In the genomic region with DNA sequence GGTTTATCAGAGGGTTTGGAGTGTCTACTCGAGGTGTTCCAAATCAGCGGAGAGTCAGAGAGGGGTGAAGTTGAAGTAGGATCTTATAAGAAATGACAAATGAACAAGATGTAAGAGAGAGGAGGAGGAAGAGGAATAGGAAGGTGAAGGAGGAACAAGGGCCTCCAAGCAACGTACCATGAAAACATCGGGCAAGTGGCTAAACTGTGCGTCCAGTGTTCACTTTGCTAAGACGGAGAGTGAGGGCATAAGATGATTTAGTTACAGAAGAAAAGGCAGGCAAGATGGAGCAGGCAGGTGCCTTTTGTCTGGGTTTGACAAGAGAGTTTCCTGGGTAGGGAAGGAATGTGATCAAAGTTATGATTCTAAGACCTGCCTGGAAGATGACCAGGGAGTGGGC, we compare ENCODE assay signal across 1 cellular context.
TF ChIP-seq lines count a peak whose summit lies in the region.

No MANE protein-coding gene starts in this region.

TF ChIP-seq in SK-N-SH treated with all-trans-retinoic acid at 6 μM for 48 hours, 23 proteins besides CTCF, POLR2A, EP300 and RAD21 (continued from another document):
- TF ChIP-seq, protein P1, sequence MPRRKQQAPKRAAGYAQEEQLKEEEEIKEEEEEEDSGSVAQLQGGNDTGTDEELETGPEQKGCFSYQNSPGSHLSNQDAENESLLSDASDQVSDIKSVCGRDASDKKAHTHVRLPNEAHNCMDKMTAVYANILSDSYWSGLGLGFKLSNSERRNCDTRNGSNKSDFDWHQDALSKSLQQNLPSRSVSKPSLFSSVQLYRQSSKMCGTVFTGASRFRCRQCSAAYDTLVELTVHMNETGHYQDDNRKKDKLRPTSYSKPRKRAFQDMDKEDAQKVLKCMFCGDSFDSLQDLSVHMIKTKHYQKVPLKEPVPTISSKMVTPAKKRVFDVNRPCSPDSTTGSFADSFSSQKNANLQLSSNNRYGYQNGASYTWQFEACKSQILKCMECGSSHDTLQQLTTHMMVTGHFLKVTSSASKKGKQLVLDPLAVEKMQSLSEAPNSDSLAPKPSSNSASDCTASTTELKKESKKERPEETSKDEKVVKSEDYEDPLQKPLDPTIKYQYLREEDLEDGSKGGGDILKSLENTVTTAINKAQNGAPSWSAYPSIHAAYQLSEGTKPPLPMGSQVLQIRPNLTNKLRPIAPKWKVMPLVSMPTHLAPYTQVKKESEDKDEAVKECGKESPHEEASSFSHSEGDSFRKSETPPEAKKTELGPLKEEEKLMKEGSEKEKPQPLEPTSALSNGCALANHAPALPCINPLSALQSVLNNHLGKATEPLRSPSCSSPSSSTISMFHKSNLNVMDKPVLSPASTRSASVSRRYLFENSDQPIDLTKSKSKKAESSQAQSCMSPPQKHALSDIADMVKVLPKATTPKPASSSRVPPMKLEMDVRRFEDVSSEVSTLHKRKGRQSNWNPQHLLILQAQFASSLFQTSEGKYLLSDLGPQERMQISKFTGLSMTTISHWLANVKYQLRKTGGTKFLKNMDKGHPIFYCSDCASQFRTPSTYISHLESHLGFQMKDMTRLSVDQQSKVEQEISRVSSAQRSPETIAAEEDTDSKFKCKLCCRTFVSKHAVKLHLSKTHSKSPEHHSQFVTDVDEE (CRISPR knock-in tag; IDR thresholded peaks at IDR 0.05): no peak
- TF ChIP-seq TCF4 (CRISPR knock-in tag; IDR thresholded peaks at IDR 0.05; ENCODE audit: borderline replicate concordance) (no peak), GLIS3 (CRISPR knock-in tag; IDR thresholded peaks at IDR 0.05) (no peak), ZNF8 (CRISPR knock-in tag; IDR thresholded peaks at IDR 0.05) (no peak), SNAI2 (CRISPR knock-in tag; IDR thresholded peaks at IDR 0.05) (no peak), PPARA (CRISPR knock-in tag; IDR thresholded peaks at IDR 0.05; ENCODE audit: borderline replicate concordance) (no peak), OSR1 (CRISPR knock-in tag; IDR thresholded peaks at IDR 0.05) (no peak), ESRRG (CRISPR knock-in tag; IDR thresholded peaks at IDR 0.05) (no peak)
- TF ChIP-seq, protein P2, sequence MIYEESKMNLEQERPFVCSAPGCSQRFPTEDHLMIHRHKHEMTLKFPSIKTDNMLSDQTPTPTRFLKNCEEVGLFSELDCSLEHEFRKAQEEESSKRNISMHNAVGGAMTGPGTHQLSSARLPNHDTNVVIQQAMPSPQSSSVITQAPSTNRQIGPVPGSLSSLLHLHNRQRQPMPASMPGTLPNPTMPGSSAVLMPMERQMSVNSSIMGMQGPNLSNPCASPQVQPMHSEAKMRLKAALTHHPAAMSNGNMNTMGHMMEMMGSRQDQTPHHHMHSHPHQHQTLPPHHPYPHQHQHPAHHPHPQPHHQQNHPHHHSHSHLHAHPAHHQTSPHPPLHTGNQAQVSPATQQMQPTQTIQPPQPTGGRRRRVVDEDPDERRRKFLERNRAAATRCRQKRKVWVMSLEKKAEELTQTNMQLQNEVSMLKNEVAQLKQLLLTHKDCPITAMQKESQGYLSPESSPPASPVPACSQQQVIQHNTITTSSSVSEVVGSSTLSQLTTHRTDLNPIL (CRISPR knock-in tag; IDR thresholded peaks at IDR 0.05; ENCODE audit: low read depth): no peak
- TF ChIP-seq, protein P3, sequence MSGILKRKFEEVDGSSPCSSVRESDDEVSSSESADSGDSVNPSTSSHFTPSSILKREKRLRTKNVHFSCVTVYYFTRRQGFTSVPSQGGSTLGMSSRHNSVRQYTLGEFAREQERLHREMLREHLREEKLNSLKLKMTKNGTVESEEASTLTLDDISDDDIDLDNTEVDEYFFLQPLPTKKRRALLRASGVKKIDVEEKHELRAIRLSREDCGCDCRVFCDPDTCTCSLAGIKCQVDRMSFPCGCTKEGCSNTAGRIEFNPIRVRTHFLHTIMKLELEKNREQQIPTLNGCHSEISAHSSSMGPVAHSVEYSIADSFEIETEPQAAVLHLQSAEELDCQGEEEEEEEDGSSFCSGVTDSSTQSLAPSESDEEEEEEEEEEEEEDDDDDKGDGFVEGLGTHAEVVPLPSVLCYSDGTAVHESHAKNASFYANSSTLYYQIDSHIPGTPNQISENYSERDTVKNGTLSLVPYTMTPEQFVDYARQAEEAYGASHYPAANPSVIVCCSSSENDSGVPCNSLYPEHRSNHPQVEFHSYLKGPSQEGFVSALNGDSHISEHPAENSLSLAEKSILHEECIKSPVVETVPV (CRISPR knock-in tag; IDR thresholded peaks at IDR 0.05): no peak
